Comparison of ENCODE assay signal across 25 cellular contexts in the genomic region with DNA sequence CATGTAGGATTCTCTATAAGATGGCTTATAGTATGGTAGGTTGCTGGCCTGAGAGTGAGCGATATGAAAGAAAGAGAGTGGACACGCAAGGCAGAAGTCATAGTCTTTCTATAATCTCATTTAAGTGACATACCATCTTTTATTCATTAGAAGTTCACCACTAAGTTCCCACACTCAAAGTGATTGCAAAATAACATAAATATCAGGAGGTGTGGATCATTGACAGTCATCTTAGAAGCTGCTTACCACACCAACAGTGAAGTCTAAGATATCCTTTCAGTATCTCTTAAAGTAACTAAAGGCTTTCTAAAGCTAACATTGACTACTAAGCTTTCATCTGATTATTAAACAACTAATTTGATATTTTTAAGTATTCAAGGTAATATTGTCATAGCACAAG. TPM values are rescaled to one million over a fixed set of nuclear protein-coding genes. Genes with fewer than 3 reads are reported as not detected.
"Had no signal": no experiment of that assay in that cellular context is flagged by ENCODE, and none has a peak within 500 bp of the region (broad histone marks: within the 10 kb centered on the region; RNA-seq: fewer than 3 reads in every experiment).

No MANE protein-coding gene starts in this region.

- DNase-seq: activated CD4-positive, alpha-beta T cell treated with anti-CD3 and anti-CD28 coated beads for 36 hours; activated CD4-positive, CD25-positive, alpha-beta regulatory T cell; activated CD8-positive, alpha-beta memory T cell treated with anti-CD3 and anti-CD28 coated beads, Interleukin-2, amount 10 ng/mL, durations not matched to agents 7 days and 5 days; activated CD8-positive, alpha-beta T cell treated with anti-CD3 and anti-CD28 coated beads, Interleukin-2, amount 10 ng/mL, durations not matched to agents 7 days and 5 days; activated effector memory CD4-positive, alpha-beta T cell treated with Interleukin-2 at 50 U/mL for 16 hours; activated naive CD4-positive, alpha-beta T cell treated with Interleukin-2 at 50 U/mL for 16 hours; adrenal gland; cerebellar nuclear complex; head of caudate nucleus; hippocampal formation; kidney; left colon; midbrain; naive thymus-derived CD4-positive, alpha-beta T cell; ovary; right lobe of liver; stimulated activated CD4-positive, alpha-beta T cell treated with anti-CD3 and anti-CD28 coated beads, Interleukin-1b, Interleukin-23, amount 100 ng/mL, for 48 hours; stimulated activated naive CD4-positive, alpha-beta T cell; tibial artery had no signal

- H3K36me3 ChIP-seq: adrenal gland, ascending aorta, cardiac muscle cell, ovary, right lobe of liver, suprapubic skin, tibial artery had no signal

- H3K4me1 ChIP-seq: adrenal gland, ascending aorta, right lobe of liver, suprapubic skin, tibial artery had no signal

- H3K9me3 ChIP-seq: ascending aorta, ovary, right lobe of liver, suprapubic skin, tibial artery had no signal

- H3K27me3 ChIP-seq: adrenal gland, ascending aorta, cardiac muscle cell, ovary, right lobe of liver, suprapubic skin, tibial artery had no signal

- ATAC-seq: activated CD4-positive, alpha-beta T cell treated with anti-CD3 and anti-CD28 coated beads for 36 hours; activated CD8-positive, alpha-beta memory T cell treated with anti-CD3 and anti-CD28 coated beads, Interleukin-2, amount 10 ng/mL, durations not matched to agents 7 days and 5 days; activated CD8-positive, alpha-beta T cell treated with anti-CD3 and anti-CD28 coated beads, Interleukin-2, amount 10 ng/mL, durations not matched to agents 7 days and 5 days; esophagus mucosa; left colon; naive thymus-derived CD4-positive, alpha-beta T cell; right lobe of liver had no signal

- H3K27ac ChIP-seq: adrenal gland, ascending aorta, cardiac muscle cell, coronary artery, ovary, right lobe of liver, suprapubic skin, tibial artery had no signal

- H3K4me3 ChIP-seq: adrenal gland, ascending aorta, cardiac muscle cell, coronary artery, ovary, right lobe of liver, skin epidermis, suprapubic skin, tibial artery had no signal

RNA-seq across cellular contexts. Expression of gene GNAI1, which starts 36.9 kb away (rescaled TPM):
- total RNA-seq: activated CD8-positive, alpha-beta T cell treated with anti-CD3 and anti-CD28 coated beads, Interleukin-2, amount 10 ng/mL, durations not matched to agents 7 days and 5 days had no signal
